In the genomic region with DNA sequence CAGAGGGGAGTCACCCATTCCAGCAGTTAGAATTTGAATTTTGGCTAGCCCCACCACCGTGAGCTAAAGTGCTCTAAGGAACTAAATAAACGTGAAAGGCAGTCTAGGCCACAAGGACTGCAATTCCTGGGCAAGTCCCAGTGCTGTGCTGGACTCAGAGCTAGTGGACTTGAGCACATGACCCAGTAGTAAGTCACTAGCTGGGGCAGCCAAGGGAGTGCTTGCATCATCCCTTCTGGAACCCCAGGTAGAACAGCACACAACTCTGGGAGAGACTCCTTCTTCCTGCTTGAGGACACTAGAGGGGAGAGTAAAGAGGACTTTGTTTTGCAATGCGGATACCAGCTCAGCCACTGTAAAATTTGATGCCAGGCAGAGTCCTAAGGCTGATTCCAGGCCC, we compare ENCODE assay signal across 25 cellular contexts.
A peak's percentile ranks its signal among the peaks of the same experiment; 100 is the strongest.
DNase-seq lines count a peak whose midpoint lies in the region; ATAC-seq, FAIRE-seq and TF ChIP-seq lines count a peak whose summit lies in the region.
"Had no signal": no experiment of that assay in that cellular context is flagged by ENCODE, and none has a peak within 500 bp of the region (broad histone marks: within the 10 kb centered on the region; RNA-seq: fewer than 3 reads in every experiment).

No MANE protein-coding gene starts in this region.

- H3K9ac ChIP-seq in HepG2 (ENCODE audit: insufficient read depth, low read depth, low read length) = no peak overlapping the region

- 29% methylated on average over 3 of the region's 3 CpGs for WGBS in HepG2 (ENCODE audit: low lambda C conversion rate)
- 55% methylated on average over 3 of the region's 3 CpGs; no CpG with 5 or more reads in 1 of the 2 donors for WGBS in upper lobe of left lung, 2 donors

- H3K4me3 ChIP-seq in HepG2 (replicated peaks in 1 of 3; ENCODE audit: insufficient read depth in 1 of 3, low read depth in 2 of 3, low read length in 3 of 3) (no peak overlapping the region), upper lobe of left lung (no peak overlapping the region), mucosa of descending colon (no peak overlapping the region), Peyer's patch (no peak overlapping the region)
- H3K4me3 ChIP-seq: K562, SJCRH30 had no signal

- H3K36me3 ChIP-seq in HepG2 (replicated peaks in 1 of 2; ENCODE audit: control insufficient read depth in 1 of 2, insufficient read depth in 2 of 2, low read length in 2 of 2) (no peaks in the 10 kb centered on the region), upper lobe of left lung (no peaks in the 10 kb centered on the region), mucosa of descending colon (ENCODE audit: low read depth) (no peaks in the 10 kb centered on the region), Peyer's patch (no peaks in the 10 kb centered on the region)
- H3K36me3 ChIP-seq: SJCRH30 had no signal

- intact Hi-C loops in HepG2 (cut with micrococcal nuclease; ENCODE audit: unreplicated experiment) (no loop called here), mucosa of descending colon (cut with DNase I, micrococcal nuclease) (no loop called here)

- H3K79me2 ChIP-seq in HepG2 (ENCODE audit: insufficient read depth, low read length) = no peaks in the 10 kb centered on the region

- POLR2A ChIA-PET in HepG2 (lab: Yijun Ruan, JAX) = no interaction called here

- H3K4me2 ChIP-seq in HepG2 (ENCODE audit: low read depth, low read length) = no peak overlapping the region

- H3K27me3 ChIP-seq in HepG2 (ENCODE audit: control insufficient read depth in 1 of 2, insufficient read depth in 2 of 2, low read length in 2 of 2) (no peaks in the 10 kb centered on the region), upper lobe of left lung (no peaks in the 10 kb centered on the region), Peyer's patch (no peaks in the 10 kb centered on the region)
- H3K27me3 ChIP-seq: SJCRH30 had no signal

- no TSS peak for BruUV-seq in HepG2 (replicated peaks; lab: Mats Ljungman, UMichigan)

- no peak for TF ChIP-seq EP300 in HepG2 (IDR thresholded peaks at IDR 0.05; ENCODE audit: low read depth in 2 of 2, low read length in 2 of 2)
- TF ChIP-seq EP300 in HepG2 (CRISPR knock-in tag; IDR thresholded peaks at IDR 0.05; ENCODE audit: borderline replicate concordance) = no peak
- TF ChIP-seq EP300 in upper lobe of left lung (IDR thresholded peaks at IDR 0.05) = no peak

- FAIRE-seq in HepG2 (lab: Jason Lieb, UNC) = no peak
- FAIRE-seq: GM12891, K562 had no signal

- TF ChIP-seq RAD21 in HepG2 (CRISPR knock-in tag; IDR thresholded peaks at IDR 0.05) = no peak

- H3K4me1 ChIP-seq in HepG2 (ENCODE audit: insufficient read depth, low read length) (no peaks in the 10 kb centered on the region), upper lobe of left lung (no peaks in the 10 kb centered on the region), mucosa of descending colon (ENCODE audit: low read depth) (no peaks in the 10 kb centered on the region), Peyer's patch (no peaks in the 10 kb centered on the region)
- H3K4me1 ChIP-seq: Caco-2, SJCRH30 had no signal

- TF ChIP-seq POLR2A in HepG2 (IDR thresholded peaks at IDR 0.05; ENCODE audit: insufficient read depth in 1 of 2, low read depth in 2 of 2, low read length in 2 of 2) = no peak
- TF ChIP-seq POLR2A in upper lobe of left lung (IDR thresholded peaks at IDR 0.05) = no peak
- no peak for TF ChIP-seq POLR2A in Peyer's patch (IDR thresholded peaks at IDR 0.05)

- no peaks in the 10 kb centered on the region for H3K9me3 ChIP-seq in HepG2 (ENCODE audit: low read length)
- H3K9me3 ChIP-seq in upper lobe of left lung = no peaks in the 10 kb centered on the region
- H3K9me3 ChIP-seq in mucosa of descending colon = no peaks in the 10 kb centered on the region
- no peaks in the 10 kb centered on the region for H3K9me3 ChIP-seq in Peyer's patch
- H3K9me3 ChIP-seq: Caco-2, SJCRH30 had no signal

- in situ Hi-C loops in HepG2 (cut with HindIII; ENCODE audit: extremely low pct_ligation_motif_present, low pct_unique_long_range_greater_than_20kb) = no loop called here

- CTCF ChIA-PET in HepG2 (lab: Yijun Ruan, JAX; ENCODE audit: low intra/inter-chr PET ratio, low total read pairs) = no interaction called here

- no peak overlapping the region for H2AFZ ChIP-seq in HepG2 (ENCODE audit: low read length)

- no peaks in the 10 kb centered on the region for H4K20me1 ChIP-seq in HepG2 (ENCODE audit: insufficient read depth, low read length)

- DNase-seq in MV-4-11 (lab: John Stamatoyannopoulos, UW) (peak; percentile 4), UCSD-AML1 (lab: John Stamatoyannopoulos, UW; ENCODE audit: unreplicated experiment) (peak; percentile 7), HepG2 (ENCODE audit: low spot score) (no peak), upper lobe of left lung (peak in 1 of 2 donors; percentile 71), mucosa of descending colon (no peak), Peyer's patch (no peak), anterior cingulate cortex (lab: John Stamatoyannopoulos, UW) (no peak)
- DNase-seq: C1 segment of cervical spinal cord; Caco-2; CD8-positive, alpha-beta T cell; DMS79 treated with DMSO at 0.1 percent for 48 hours; GF-D8; Kasumi-1; NCI-H1092 treated with DMSO at 0.1 percent for 48 hours; NCI-H1436; NCI-H187; NCI-H2081 treated with DMSO at 0.1 percent for 48 hours; NCI-H2171; NCI-H226; NCI-H510A treated with DMSO at 0.1 percent for 48 hours; SJCRH30 had no signal

- TF ChIP-seq CTCF in HepG2 (CRISPR knock-in tag; IDR thresholded peaks at IDR 0.05) (no peak), upper lobe of left lung (IDR thresholded peaks at IDR 0.05) (no peak), mucosa of descending colon (IDR thresholded peaks at IDR 0.05) (no peak), Peyer's patch (IDR thresholded peaks at IDR 0.05) (no peak)

- H3K27ac ChIP-seq in HepG2 (ENCODE audit: extremely low read length, insufficient read depth, low read length) (no peak overlapping the region), upper lobe of left lung (no peak overlapping the region), Peyer's patch (no peak overlapping the region)
- H3K27ac ChIP-seq: SJCRH30 had no signal

- peak; percentile 46 for ATAC-seq in HepG2
- ATAC-seq in upper lobe of left lung (ENCODE audit: low FRiP score in 2 of 2) = peak; percentile 40 to 77
- ATAC-seq in mucosa of descending colon = no peak
- ATAC-seq: CD8-positive, alpha-beta T cell; K562; Right ventricle myocardium inferior; SK-N-SH treated with all-trans-retinoic acid at 6 μM for 48 hours had no signal

TF ChIP-seq in HepG2, 621 proteins besides CTCF, POLR2A, EP300 and RAD21:
- no peak for TF ChIP-seq HOXA7 (CRISPR knock-in tag; IDR thresholded peaks at IDR 0.05)

Comparison
In these comparisons a context has a peak if more than half of its experiments do, and no peak if none do; other contexts are left out.
1. DNase-seq: peak in MV-4-11 (single experiment) and UCSD-AML1 (single experiment); none in HepG2 (single experiment), mucosa of descending colon (0 of 3), Peyer's patch (0 of 3) and anterior cingulate cortex (0 of 58).